ENCODE assay signal across 1 cellular context in the genomic region with DNA sequence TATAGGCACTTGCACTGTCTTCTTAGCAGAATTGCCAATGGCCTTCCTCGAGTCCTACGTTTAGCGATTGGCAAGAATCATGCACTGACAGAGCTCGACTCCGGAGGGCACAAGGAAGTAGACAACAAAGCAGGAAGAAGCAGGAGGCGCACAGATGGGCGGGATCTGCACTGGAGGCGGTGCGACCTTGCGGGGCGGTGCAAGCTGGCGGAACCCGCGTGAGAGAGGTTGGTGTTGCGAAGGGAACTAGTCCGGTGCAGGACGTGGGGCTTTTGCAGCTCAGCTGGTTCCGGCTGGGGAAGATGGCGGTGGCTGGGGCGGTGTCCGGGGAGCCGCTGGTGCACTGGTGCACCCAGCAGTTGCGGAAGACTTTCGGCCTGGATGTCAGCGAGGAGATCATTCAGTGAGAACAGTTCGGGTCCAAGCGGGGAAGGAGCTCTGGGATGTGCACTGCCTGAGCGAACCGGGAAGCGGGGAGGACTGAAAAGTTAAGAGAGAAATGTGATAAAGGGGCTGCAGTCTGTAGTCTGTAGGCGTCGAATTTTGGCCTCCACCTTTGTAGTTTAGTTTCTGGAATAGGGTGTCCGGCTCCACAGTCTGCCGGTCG.
TF ChIP-seq lines count a peak whose summit lies in the region.

A gene (plus strand): TSS at position 275 of the 607 bp plus-strand sequence. CDS start 28 bp downstream, at position 303.

TF ChIP-seq in K562, 482 proteins besides CTCF, POLR2A, EP300 and RAD21 (continued from another document and continues in another):
- TF ChIP-seq, protein P1, sequence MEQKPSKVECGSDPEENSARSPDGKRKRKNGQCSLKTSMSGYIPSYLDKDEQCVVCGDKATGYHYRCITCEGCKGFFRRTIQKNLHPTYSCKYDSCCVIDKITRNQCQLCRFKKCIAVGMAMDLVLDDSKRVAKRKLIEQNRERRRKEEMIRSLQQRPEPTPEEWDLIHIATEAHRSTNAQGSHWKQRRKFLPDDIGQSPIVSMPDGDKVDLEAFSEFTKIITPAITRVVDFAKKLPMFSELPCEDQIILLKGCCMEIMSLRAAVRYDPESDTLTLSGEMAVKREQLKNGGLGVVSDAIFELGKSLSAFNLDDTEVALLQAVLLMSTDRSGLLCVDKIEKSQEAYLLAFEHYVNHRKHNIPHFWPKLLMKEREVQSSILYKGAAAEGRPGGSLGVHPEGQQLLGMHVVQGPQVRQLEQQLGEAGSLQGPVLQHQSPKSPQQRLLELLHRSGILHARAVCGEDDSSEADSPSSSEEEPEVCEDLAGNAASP (IDR thresholded peaks at IDR 0.05) = no peak
- TF ChIP-seq ZNF212 (CRISPR knock-in tag; IDR thresholded peaks at IDR 0.05) (no peak), ZNF79 (CRISPR knock-in tag; IDR thresholded peaks at IDR 0.05; ENCODE audit: low read depth) (0 out of 2 replicates have a peak, but pooled peaks have one; percentile 39), SIN3A (IDR thresholded peaks at IDR 0.05; ENCODE audit: borderline replicate concordance in 2 of 2, control insufficient read depth in 1 of 2, low read depth in 2 of 2, low read length in 2 of 2) (peak; percentile 97 to 99), POLR2AphosphoS5 (IDR thresholded peaks at IDR 0.05; ENCODE audit: control insufficient read depth, insufficient read depth, low read depth, low read length) (peak; percentile 89), FOS (IDR thresholded peaks at IDR 0.05; ENCODE audit: extremely low read depth, insufficient read length) (no peak), MYBL2 (IDR thresholded peaks at IDR 0.05; ENCODE audit: low read depth) (peak; percentile 69), MYBL2 (CRISPR knock-in tag; IDR thresholded peaks at IDR 0.05; ENCODE audit: borderline replicate concordance) (no peak), MEF2D (tag; conservative IDR thresholded peaks at IDR 0.05; ENCODE audit: low read depth) (no peak), ZNF717 (CRISPR knock-in tag; IDR thresholded peaks at IDR 0.05) (no peak), RFX5 (IDR thresholded peaks at IDR 0.05; ENCODE audit: low read depth, low read length) (no peak), HDAC8 (tag; IDR thresholded peaks at IDR 0.05) (0 out of 2 replicates have a peak, but pooled peaks have one; percentile 30), MEIS2 (IDR thresholded peaks at IDR 0.05; ENCODE audit: partially characterized antibody) (peak; percentile 9), ZNF830 (CRISPR knock-in tag; IDR thresholded peaks at IDR 0.05) (no peak), CEBPG (CRISPR knock-in tag; IDR thresholded peaks at IDR 0.05) (no peak), CEBPG (tag; conservative IDR thresholded peaks at IDR 0.05 in 1 of 2, IDR thresholded peaks at IDR 0.05 in 1 of 2) (0 out of 4 replicates have a peak, but pooled peaks of 1 of the 2 experiments have one; percentile 8), NFXL1 (CRISPR knock-in tag; IDR thresholded peaks at IDR 0.05) (no peak), TCF7L2 (IDR thresholded peaks at IDR 0.05; ENCODE audit: low read depth, low read length) (no peak), NFE2L1 (tag; IDR thresholded peaks at IDR 0.05; ENCODE audit: borderline replicate concordance, low read depth) (no peak), SUPT5H (IDR thresholded peaks at IDR 0.05) (peak; percentile 89), LCOR (CRISPR knock-in tag; IDR thresholded peaks at IDR 0.05) (peak; percentile 78; the same call in 1 of the 2 replicates), ZNF217 (CRISPR knock-in tag; IDR thresholded peaks at IDR 0.05) (no peak), ZKSCAN8 (CRISPR knock-in tag; IDR thresholded peaks at IDR 0.05) (no peak), THRAP3 (IDR thresholded peaks at IDR 0.05; ENCODE audit: borderline replicate concordance) (peak; percentile 77; the same call in 1 of the 2 replicates), KDM5B (IDR thresholded peaks at IDR 0.05; ENCODE audit: insufficient replicate concordance, low read depth, low read length) (peak; percentile 91), SPI1 (IDR thresholded peaks at IDR 0.05; ENCODE audit: borderline replicate concordance, low read depth, low read length) (no peak), ZNF133 (CRISPR knock-in tag; IDR thresholded peaks at IDR 0.05) (0 out of 2 replicates have a peak, but pooled peaks have one; percentile 47), SREBF1 (IDR thresholded peaks at IDR 0.05; ENCODE audit: borderline replicate concordance, low read depth, low read length) (peak; percentile 83; the same call in 1 of the 2 replicates), FOXA1 (IDR thresholded peaks at IDR 0.05; ENCODE audit: borderline replicate concordance) (no peak), NCOA6 (IDR thresholded peaks at IDR 0.05) (no peak), SRF (CRISPR knock-in tag; IDR thresholded peaks at IDR 0.05) (peak in 1 of 2 experiments; percentile 72; a peak in 1 of 4 replicates), GTF2A2 (tag; IDR thresholded peaks at IDR 0.05) (peak; percentile 69; the same call in 1 of the 2 replicates), TBL1XR1 (IDR thresholded peaks at IDR 0.05; ENCODE audit: low read length in 2 of 2) (peak; percentile 79 to 88; a peak in 3 of 4 replicates), ZNF436 (CRISPR knock-in tag; IDR thresholded peaks at IDR 0.05) (no peak)
- TF ChIP-seq, protein P2, sequence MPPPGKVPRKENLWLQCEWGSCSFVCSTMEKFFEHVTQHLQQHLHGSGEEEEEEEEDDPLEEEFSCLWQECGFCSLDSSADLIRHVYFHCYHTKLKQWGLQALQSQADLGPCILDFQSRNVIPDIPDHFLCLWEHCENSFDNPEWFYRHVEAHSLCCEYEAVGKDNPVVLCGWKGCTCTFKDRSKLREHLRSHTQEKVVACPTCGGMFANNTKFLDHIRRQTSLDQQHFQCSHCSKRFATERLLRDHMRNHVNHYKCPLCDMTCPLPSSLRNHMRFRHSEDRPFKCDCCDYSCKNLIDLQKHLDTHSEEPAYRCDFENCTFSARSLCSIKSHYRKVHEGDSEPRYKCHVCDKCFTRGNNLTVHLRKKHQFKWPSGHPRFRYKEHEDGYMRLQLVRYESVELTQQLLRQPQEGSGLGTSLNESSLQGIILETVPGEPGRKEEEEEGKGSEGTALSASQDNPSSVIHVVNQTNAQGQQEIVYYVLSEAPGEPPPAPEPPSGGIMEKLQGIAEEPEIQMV (tag; conservative IDR thresholded peaks at IDR 0.05; ENCODE audit: low read depth) = no peak
- TF ChIP-seq, protein P3, sequence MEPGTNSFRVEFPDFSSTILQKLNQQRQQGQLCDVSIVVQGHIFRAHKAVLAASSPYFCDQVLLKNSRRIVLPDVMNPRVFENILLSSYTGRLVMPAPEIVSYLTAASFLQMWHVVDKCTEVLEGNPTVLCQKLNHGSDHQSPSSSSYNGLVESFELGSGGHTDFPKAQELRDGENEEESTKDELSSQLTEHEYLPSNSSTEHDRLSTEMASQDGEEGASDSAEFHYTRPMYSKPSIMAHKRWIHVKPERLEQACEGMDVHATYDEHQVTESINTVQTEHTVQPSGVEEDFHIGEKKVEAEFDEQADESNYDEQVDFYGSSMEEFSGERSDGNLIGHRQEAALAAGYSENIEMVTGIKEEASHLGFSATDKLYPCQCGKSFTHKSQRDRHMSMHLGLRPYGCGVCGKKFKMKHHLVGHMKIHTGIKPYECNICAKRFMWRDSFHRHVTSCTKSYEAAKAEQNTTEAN (CRISPR knock-in tag; IDR thresholded peaks at IDR 0.05) = peak; percentile 87; the same call in 1 of the 2 replicates
- TF ChIP-seq, protein P4, sequence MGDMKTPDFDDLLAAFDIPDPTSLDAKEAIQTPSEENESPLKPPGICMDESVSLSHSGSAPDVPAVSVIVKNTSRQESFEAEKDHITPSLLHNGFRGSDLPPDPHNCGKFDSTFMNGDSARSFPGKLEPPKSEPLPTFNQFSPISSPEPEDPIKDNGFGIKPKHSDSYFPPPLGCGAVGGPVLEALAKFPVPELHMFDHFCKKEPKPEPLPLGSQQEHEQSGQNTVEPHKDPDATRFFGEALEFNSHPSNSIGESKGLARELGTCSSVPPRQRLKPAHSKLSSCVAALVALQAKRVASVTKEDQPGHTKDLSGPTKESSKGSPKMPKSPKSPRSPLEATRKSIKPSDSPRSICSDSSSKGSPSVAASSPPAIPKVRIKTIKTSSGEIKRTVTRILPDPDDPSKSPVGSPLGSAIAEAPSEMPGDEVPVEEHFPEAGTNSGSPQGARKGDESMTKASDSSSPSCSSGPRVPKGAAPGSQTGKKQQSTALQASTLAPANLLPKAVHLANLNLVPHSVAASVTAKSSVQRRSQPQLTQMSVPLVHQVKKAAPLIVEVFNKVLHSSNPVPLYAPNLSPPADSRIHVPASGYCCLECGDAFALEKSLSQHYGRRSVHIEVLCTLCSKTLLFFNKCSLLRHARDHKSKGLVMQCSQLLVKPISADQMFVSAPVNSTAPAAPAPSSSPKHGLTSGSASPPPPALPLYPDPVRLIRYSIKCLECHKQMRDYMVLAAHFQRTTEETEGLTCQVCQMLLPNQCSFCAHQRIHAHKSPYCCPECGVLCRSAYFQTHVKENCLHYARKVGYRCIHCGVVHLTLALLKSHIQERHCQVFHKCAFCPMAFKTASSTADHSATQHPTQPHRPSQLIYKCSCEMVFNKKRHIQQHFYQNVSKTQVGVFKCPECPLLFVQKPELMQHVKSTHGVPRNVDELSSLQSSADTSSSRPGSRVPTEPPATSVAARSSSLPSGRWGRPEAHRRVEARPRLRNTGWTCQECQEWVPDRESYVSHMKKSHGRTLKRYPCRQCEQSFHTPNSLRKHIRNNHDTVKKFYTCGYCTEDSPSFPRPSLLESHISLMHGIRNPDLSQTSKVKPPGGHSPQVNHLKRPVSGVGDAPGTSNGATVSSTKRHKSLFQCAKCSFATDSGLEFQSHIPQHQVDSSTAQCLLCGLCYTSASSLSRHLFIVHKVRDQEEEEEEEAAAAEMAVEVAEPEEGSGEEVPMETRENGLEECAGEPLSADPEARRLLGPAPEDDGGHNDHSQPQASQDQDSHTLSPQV (IDR thresholded peaks at IDR 0.05) = peak; percentile 83
- TF ChIP-seq, protein P5, sequence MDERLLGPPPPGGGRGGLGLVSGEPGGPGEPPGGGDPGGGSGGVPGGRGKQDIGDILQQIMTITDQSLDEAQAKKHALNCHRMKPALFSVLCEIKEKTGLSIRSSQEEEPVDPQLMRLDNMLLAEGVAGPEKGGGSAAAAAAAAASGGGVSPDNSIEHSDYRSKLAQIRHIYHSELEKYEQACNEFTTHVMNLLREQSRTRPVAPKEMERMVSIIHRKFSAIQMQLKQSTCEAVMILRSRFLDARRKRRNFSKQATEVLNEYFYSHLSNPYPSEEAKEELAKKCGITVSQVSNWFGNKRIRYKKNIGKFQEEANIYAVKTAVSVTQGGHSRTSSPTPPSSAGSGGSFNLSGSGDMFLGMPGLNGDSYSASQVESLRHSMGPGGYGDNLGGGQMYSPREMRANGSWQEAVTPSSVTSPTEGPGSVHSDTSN (CRISPR knock-in tag; IDR thresholded peaks at IDR 0.05; ENCODE audit: low read depth) = no peak
- TF ChIP-seq, protein P5 (tag; conservative IDR thresholded peaks at IDR 0.05; ENCODE audit: low read depth) = no peak
- TF ChIP-seq, protein P6, sequence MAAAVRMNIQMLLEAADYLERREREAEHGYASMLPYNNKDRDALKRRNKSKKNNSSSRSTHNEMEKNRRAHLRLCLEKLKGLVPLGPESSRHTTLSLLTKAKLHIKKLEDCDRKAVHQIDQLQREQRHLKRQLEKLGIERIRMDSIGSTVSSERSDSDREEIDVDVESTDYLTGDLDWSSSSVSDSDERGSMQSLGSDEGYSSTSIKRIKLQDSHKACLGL (CRISPR knock-in tag; IDR thresholded peaks at IDR 0.05; ENCODE audit: borderline replicate concordance, poor library complexity, severe bottlenecking) = peak; percentile 25
- TF ChIP-seq, protein P7, sequence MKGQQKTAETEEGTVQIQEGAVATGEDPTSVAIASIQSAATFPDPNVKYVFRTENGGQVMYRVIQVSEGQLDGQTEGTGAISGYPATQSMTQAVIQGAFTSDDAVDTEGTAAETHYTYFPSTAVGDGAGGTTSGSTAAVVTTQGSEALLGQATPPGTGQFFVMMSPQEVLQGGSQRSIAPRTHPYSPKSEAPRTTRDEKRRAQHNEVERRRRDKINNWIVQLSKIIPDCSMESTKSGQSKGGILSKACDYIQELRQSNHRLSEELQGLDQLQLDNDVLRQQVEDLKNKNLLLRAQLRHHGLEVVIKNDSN (CRISPR knock-in tag; IDR thresholded peaks at IDR 0.05) = no peak; the same call in 1 of the 2 replicates
- TF ChIP-seq, protein P8, sequence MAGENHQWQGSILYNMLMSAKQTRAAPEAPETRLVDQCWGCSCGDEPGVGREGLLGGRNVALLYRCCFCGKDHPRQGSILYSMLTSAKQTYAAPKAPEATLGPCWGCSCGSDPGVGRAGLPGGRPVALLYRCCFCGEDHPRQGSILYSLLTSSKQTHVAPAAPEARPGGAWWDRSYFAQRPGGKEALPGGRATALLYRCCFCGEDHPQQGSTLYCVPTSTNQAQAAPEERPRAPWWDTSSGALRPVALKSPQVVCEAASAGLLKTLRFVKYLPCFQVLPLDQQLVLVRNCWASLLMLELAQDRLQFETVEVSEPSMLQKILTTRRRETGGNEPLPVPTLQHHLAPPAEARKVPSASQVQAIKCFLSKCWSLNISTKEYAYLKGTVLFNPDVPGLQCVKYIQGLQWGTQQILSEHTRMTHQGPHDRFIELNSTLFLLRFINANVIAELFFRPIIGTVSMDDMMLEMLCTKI (IDR thresholded peaks at IDR 0.05; ENCODE audit: partially characterized antibody) = no peak
- TF ChIP-seq, protein P9, sequence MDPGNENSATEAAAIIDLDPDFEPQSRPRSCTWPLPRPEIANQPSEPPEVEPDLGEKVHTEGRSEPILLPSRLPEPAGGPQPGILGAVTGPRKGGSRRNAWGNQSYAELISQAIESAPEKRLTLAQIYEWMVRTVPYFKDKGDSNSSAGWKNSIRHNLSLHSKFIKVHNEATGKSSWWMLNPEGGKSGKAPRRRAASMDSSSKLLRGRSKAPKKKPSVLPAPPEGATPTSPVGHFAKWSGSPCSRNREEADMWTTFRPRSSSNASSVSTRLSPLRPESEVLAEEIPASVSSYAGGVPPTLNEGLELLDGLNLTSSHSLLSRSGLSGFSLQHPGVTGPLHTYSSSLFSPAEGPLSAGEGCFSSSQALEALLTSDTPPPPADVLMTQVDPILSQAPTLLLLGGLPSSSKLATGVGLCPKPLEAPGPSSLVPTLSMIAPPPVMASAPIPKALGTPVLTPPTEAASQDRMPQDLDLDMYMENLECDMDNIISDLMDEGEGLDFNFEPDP (CRISPR knock-in tag; IDR thresholded peaks at IDR 0.05) = no peak
- TF ChIP-seq, protein P10, sequence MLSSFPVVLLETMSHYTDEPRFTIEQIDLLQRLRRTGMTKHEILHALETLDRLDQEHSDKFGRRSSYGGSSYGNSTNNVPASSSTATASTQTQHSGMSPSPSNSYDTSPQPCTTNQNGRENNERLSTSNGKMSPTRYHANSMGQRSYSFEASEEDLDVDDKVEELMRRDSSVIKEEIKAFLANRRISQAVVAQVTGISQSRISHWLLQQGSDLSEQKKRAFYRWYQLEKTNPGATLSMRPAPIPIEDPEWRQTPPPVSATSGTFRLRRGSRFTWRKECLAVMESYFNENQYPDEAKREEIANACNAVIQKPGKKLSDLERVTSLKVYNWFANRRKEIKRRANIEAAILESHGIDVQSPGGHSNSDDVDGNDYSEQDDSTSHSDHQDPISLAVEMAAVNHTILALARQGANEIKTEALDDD (IDR thresholded peaks at IDR 0.05) = no peak; the same call in 1 of the 2 replicates
